11 cellular contexts compared by ENCODE assay signal in genomic region chrX:150731795-150732194, GRCh38. TPM values are rescaled to one million over a fixed set of nuclear protein-coding genes. Genes with fewer than 3 reads are reported as not detected.
DNase-seq lines count a peak whose midpoint lies in the region; ATAC-seq and TF ChIP-seq lines count a peak whose summit lies in the region.
"Had no signal": no experiment of that assay in that cellular context is flagged by ENCODE, and none has a peak within 500 bp of the region (broad histone marks: within the 10 kb centered on the region; RNA-seq: fewer than 3 reads in every experiment).

No MANE protein-coding gene starts in this region.

- POLR2A ChIA-PET in activated CD4-positive, alpha-beta memory T cell treated with anti-CD3 and anti-CD28 coated beads for 36 hours (lab: Charles Lee), result interaction anchor here (1.3 kb wide), 1 partner anchor 156 kb away, joined by 3 read pairs; no protein-coding TSS in a partner anchor
- POLR2A ChIA-PET in activated CD4-positive, alpha-beta memory T cell treated with anti-CD3 and anti-CD28 coated beads, Interleukin-2, amount 10 ng/mL, durations not matched to agents 7 days and 5 days (lab: Charles Lee), result no interaction called here

- peaks cover 35% of the 10 kb centered on the region for H3K4me1 Mint-ChIP-seq in activated CD4-positive, alpha-beta memory T cell treated with anti-CD3 and anti-CD28 coated beads for 36 hours (ENCODE audit: low read depth)
- peaks cover 28% of the 10 kb centered on the region for H3K4me1 Mint-ChIP-seq in activated CD4-positive, alpha-beta memory T cell treated with anti-CD3 and anti-CD28 coated beads, Interleukin-2, amount 10 ng/mL, durations not matched to agents 7 days and 5 days

- H3K4me3 ChIP-seq in fibroblast of villous mesenchyme (ENCODE audit: low read depth, low read length), result no peak overlapping the region
- H3K4me3 ChIP-seq: heart left ventricle had no signal

- H3K36me3 Mint-ChIP-seq in activated CD4-positive, alpha-beta memory T cell treated with anti-CD3 and anti-CD28 coated beads for 36 hours, result peaks cover 36% of the 10 kb centered on the region
- H3K36me3 Mint-ChIP-seq in activated CD4-positive, alpha-beta memory T cell treated with anti-CD3 and anti-CD28 coated beads, Interleukin-2, amount 10 ng/mL, durations not matched to agents 7 days and 5 days (ENCODE audit: low read depth), result peaks cover 65% of the 10 kb centered on the region

- CTCF ChIA-PET in activated CD4-positive, alpha-beta memory T cell treated with anti-CD3 and anti-CD28 coated beads for 36 hours (lab: Charles Lee), result interaction anchor here (0.9 to 1.2 kb wide), 2 partner anchors 37 to 40 kb away, joined by 3 read pairs; no protein-coding TSS in a partner anchor
- CTCF ChIA-PET in activated CD4-positive, alpha-beta memory T cell treated with anti-CD3 and anti-CD28 coated beads, Interleukin-2, amount 10 ng/mL, durations not matched to agents 7 days and 5 days (lab: Charles Lee), result interaction anchor here (1.1 kb wide), 1 partner anchor 12 kb away, joined by 3 read pairs; no protein-coding TSS in a partner anchor

- peak; percentile 79 for DNase-seq in activated CD4-positive, alpha-beta memory T cell treated with anti-CD3 and anti-CD28 coated beads for 36 hours
- DNase-seq in activated CD4-positive, alpha-beta memory T cell treated with anti-CD3 and anti-CD28 coated beads, Interleukin-2, amount 10 ng/mL, durations not matched to agents 7 days and 5 days, result no peak
- peak; percentile 82 for DNase-seq in fibroblast of villous mesenchyme (ENCODE audit: low read depth)
- DNase-seq in stimulated activated CD8-positive, alpha-beta memory T cell treated with anti-CD3 and anti-CD28 coated beads, Interleukin-7, amount 100 ng/mL, for 24 hours (ENCODE audit: low read depth), result peak; percentile 12
- DNase-seq in NAMALWA (ENCODE audit: low spot score), result no peak
- DNase-seq in NCI-H446 (lab: John Stamatoyannopoulos, UW), result no peak
- DNase-seq: NCI-H526 treated with DMSO at 0.1 percent for 48 hours had no signal

- peak; percentile 74 to 91 for ATAC-seq in activated CD4-positive, CD25-positive, alpha-beta regulatory T cell treated with anti-CD3 and anti-CD28 coated beads, Interleukin-2, amount 50 U/mL, for 24 hours
- no peak for ATAC-seq in GM21576 (IDR thresholded peaks at IDR 0.05; ENCODE audit: unreplicated experiment)

- no peaks in the 10 kb centered on the region for H3K9me3 Mint-ChIP-seq in activated CD4-positive, alpha-beta memory T cell treated with anti-CD3 and anti-CD28 coated beads for 36 hours
- H3K9me3 Mint-ChIP-seq in activated CD4-positive, alpha-beta memory T cell treated with anti-CD3 and anti-CD28 coated beads, Interleukin-2, amount 10 ng/mL, durations not matched to agents 7 days and 5 days, result no peaks in the 10 kb centered on the region

- H3K27ac Mint-ChIP-seq in activated CD4-positive, alpha-beta memory T cell treated with anti-CD3 and anti-CD28 coated beads for 36 hours, result peak overlapping the region; percentile 15
- H3K27ac Mint-ChIP-seq in activated CD4-positive, alpha-beta memory T cell treated with anti-CD3 and anti-CD28 coated beads, Interleukin-2, amount 10 ng/mL, durations not matched to agents 7 days and 5 days, result no peak overlapping the region
- H3K27ac Mint-ChIP-seq: CD14-positive monocyte had no signal

- TF ChIP-seq CTCF in fibroblast of villous mesenchyme (IDR thresholded peaks at IDR 0.05; ENCODE audit: insufficient read depth, low read depth, low read length), result no peak

- H3K4me3 Mint-ChIP-seq in activated CD4-positive, alpha-beta memory T cell treated with anti-CD3 and anti-CD28 coated beads for 36 hours, result no peak overlapping the region
- no peak overlapping the region for H3K4me3 Mint-ChIP-seq in activated CD4-positive, alpha-beta memory T cell treated with anti-CD3 and anti-CD28 coated beads, Interleukin-2, amount 10 ng/mL, durations not matched to agents 7 days and 5 days
- H3K4me3 Mint-ChIP-seq: CD14-positive monocyte had no signal

- intact Hi-C loops in activated CD4-positive, alpha-beta memory T cell treated with anti-CD3 and anti-CD28 coated beads for 36 hours (cut with micrococcal nuclease), result loop anchor here (2.0 to 5.0 kb wide), 2 partner anchors 35 to 249 kb away; no protein-coding TSS in a partner anchor

- H3K27me3 Mint-ChIP-seq in activated CD4-positive, alpha-beta memory T cell treated with anti-CD3 and anti-CD28 coated beads for 36 hours, result no peaks in the 10 kb centered on the region
- H3K27me3 Mint-ChIP-seq in activated CD4-positive, alpha-beta memory T cell treated with anti-CD3 and anti-CD28 coated beads, Interleukin-2, amount 10 ng/mL, durations not matched to agents 7 days and 5 days, result no peaks in the 10 kb centered on the region

RNA-seq across cellular contexts. Expression of gene MTMR1, which starts 38.6 kb away (rescaled TPM):
- total RNA-seq in activated CD4-positive, alpha-beta memory T cell treated with anti-CD3 and anti-CD28 coated beads for 36 hours, result 10 to 100 TPM; 43.2 to 44.4 TPM
- 10 to 100 TPM; 38.1 to 43.0 TPM for total RNA-seq in activated CD4-positive, alpha-beta memory T cell treated with anti-CD3 and anti-CD28 coated beads, Interleukin-2, amount 10 ng/mL, durations not matched to agents 7 days and 5 days
- 15.5 and 30.2 TPM in 2 replicates for total RNA-seq in fibroblast of villous mesenchyme

Comparison
In these comparisons a context has a peak if more than half of its experiments do, and no peak if none do; other contexts are left out.
1. DNase-seq: peak in activated CD4-positive, alpha-beta memory T cell treated with anti-CD3 and anti-CD28 coated beads for 36 hours (single experiment), fibroblast of villous mesenchyme (single experiment) and stimulated activated CD8-positive, alpha-beta memory T cell treated with anti-CD3 and anti-CD28 coated beads, Interleukin-7, amount 100 ng/mL, for 24 hours (single experiment); none in activated CD4-positive, alpha-beta memory T cell treated with anti-CD3 and anti-CD28 coated beads, Interleukin-2, amount 10 ng/mL, durations not matched to agents 7 days and 5 days (single experiment), NAMALWA (single experiment) and NCI-H446 (0 of 2).